Comparison of ENCODE assay signal across 8 cellular contexts in genomic region chr2:26346454-26347053, GRCh38.
A peak's percentile ranks its signal among the peaks of the same experiment; 100 is the strongest.
DNase-seq lines count a peak whose midpoint lies in the region; ATAC-seq and TF ChIP-seq lines count a peak whose summit lies in the region.

Gene ADGRF3 (minus strand): TSS chr2:26346789. CDS start chr2:26346234, 555 bp downstream.

- peak within 1 kb of the TSS; percentile 87 for H3K4me3 ChIP-seq in GM12875 (ENCODE audit: low read depth, low read length)
- peak within 1 kb of the TSS; percentile 85 for H3K4me3 ChIP-seq in iPS DF 6.9 (ENCODE audit: low read length)
- H3K4me3 ChIP-seq in skeletal muscle cell (ENCODE audit: low read depth, low read length) = peak within 1 kb of the TSS; percentile 89

- H3K36me3 ChIP-seq in iPS DF 6.9 (ENCODE audit: control insufficient read depth, insufficient read depth, low read length) = no peaks in the 10 kb centered on the region

- H3K9me3 ChIP-seq in iPS DF 6.9 (ENCODE audit: control insufficient read depth, insufficient read depth, low read length) = no peaks in the 10 kb centered on the region

- no CpG with 5 or more reads among the region's 28 CpGs for WGBS in iPS DF 6.9 (ENCODE audit: insufficient coverage, insufficient read length)

- TF ChIP-seq CTCF in GM12875 (IDR thresholded peaks at IDR 0.05; ENCODE audit: borderline replicate concordance, insufficient read depth, low read depth, low read length) = no peak

- peak; percentile 37 for DNase-seq in NCI-H1105 (lab: John Stamatoyannopoulos, UW)
- DNase-seq in T-helper 9 cell = peak; percentile 47
- DNase-seq in astrocyte of the hippocampus (ENCODE audit: low read depth, low spot score) = peak; percentile 61
- DNase-seq in iPS DF 6.9 (ENCODE audit: low read depth, low spot score) = no peak
- DNase-seq in skeletal muscle cell (ENCODE audit: low read depth) = no peak

- H3K27me3 ChIP-seq in iPS DF 6.9 (ENCODE audit: control insufficient read depth, insufficient read depth, low read length) = no peaks in the 10 kb centered on the region

- ATAC-seq in GM19463 (IDR thresholded peaks at IDR 0.05; ENCODE audit: unreplicated experiment) (no peak), HG02763 (IDR thresholded peaks at IDR 0.05; ENCODE audit: unreplicated experiment) (no peak)

- no peak within 1 kb of the TSS for H3K27ac ChIP-seq in iPS DF 6.9 (ENCODE audit: low read length)

- H3K4me1 ChIP-seq in iPS DF 6.9 (ENCODE audit: control insufficient read depth, insufficient read depth, low read length) = 0 out of 2 replicates have a peak, but pooled peaks cover 2% of the 10 kb centered on the region

Comparison
In these comparisons a context has a peak if more than half of its experiments do, and no peak if none do; other contexts are left out.
1. DNase-seq: peak in NCI-H1105 (single experiment), T-helper 9 cell (single experiment) and astrocyte of the hippocampus (single experiment); none in iPS DF 6.9 (single experiment) and skeletal muscle cell (single experiment).
2. Peak in every context shown above with its lines, with median percentiles within 50 percentile points of each other: H3K4me3 ChIP-seq.